Comparison of ENCODE assay signal across 18 cellular contexts in the genomic region with DNA sequence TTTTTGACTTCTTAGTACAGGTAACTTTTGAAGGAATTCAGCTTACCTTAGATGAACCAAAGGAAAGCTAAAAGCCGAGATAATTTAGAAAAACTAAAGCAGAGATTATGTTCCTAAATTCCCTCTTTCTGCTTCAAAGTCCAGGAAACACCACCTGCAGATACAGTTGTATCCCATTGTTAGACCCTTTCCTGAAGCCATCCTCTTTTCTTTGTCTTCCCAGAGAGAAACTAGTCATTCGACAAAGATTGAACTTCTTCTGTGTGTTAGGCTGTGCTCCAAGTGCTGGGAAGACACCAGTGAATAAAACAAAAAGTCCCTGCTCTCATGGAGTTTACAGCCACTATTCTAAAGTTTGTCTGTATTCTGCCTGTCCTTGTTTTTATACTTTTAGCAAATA.
"Had no signal": no experiment of that assay in that cellular context is flagged by ENCODE, and none has a peak within 500 bp of the region (broad histone marks: within the 10 kb centered on the region; RNA-seq: fewer than 3 reads in every experiment).

No MANE protein-coding gene starts in this region.

- H3K9me3 ChIP-seq: pancreas, sigmoid colon, testis had no signal

- H3K36me3 ChIP-seq: pancreas had no signal

- H3K27me3 ChIP-seq: foreskin keratinocyte, pancreas, sigmoid colon, testis had no signal

- H3K4me1 ChIP-seq: foreskin keratinocyte, testis had no signal

- H3K4me3 Mint-ChIP-seq: activated naive CD8-positive, alpha-beta T cell; naive thymus-derived CD8-positive, alpha-beta T cell; stimulated activated memory B cell treated with anti-CD40 and anti-IgM and Interleukin-4, amounts not matched to agents 10 μg/mL and 1 μg/mL and 100 μg/mL, for 72 hours; type B pancreatic cell had no signal

- H3K27me3 Mint-ChIP-seq: activated naive CD8-positive, alpha-beta T cell; naive thymus-derived CD8-positive, alpha-beta T cell; stimulated activated memory B cell treated with anti-CD40 and anti-IgM and Interleukin-4, amounts not matched to agents 10 μg/mL and 1 μg/mL and 100 μg/mL, for 72 hours; type B pancreatic cell had no signal

- H3K4me3 ChIP-seq: pancreas, sigmoid colon, testis had no signal

- H3K27ac Mint-ChIP-seq: activated naive CD8-positive, alpha-beta T cell; stimulated activated memory B cell treated with anti-CD40 and anti-IgM and Interleukin-4, amounts not matched to agents 10 μg/mL and 1 μg/mL and 100 μg/mL, for 72 hours; type B pancreatic cell had no signal

- DNase-seq: activated CD4-positive, alpha-beta T cell treated with anti-CD3 and anti-CD28 coated beads, Interleukin-2, amount 50 U/mL, for 48 hours; effector CD8-positive, alpha-beta T cell; foreskin keratinocyte; hippocampal formation; left cardiac atrium; naive thymus-derived CD8-positive, alpha-beta T cell; pancreas; sigmoid colon; stimulated activated CD4-positive, alpha-beta T cell treated with anti-CD3 and anti-CD28 coated beads, Interleukin-4, amount 100 ng/mL, for 4 hours; T-helper 1 cell; T-helper 9 cell; testis; WERI-Rb-1 had no signal

- ATAC-seq: foreskin keratinocyte; left cardiac atrium; naive thymus-derived CD8-positive, alpha-beta T cell; pancreas; SK-N-SH treated with all-trans-retinoic acid at 6 μM for 48 hours; stimulated activated memory B cell treated with anti-CD40 and anti-IgM and Interleukin-4, amounts not matched to agents 10 μg/mL and 1 μg/mL and 100 μg/mL, for 72 hours had no signal

- H3K27ac ChIP-seq: epithelial cell of prostate, foreskin keratinocyte, pancreas, sigmoid colon, testis, WERI-Rb-1 had no signal

- H3K9me3 Mint-ChIP-seq: naive thymus-derived CD8-positive, alpha-beta T cell; stimulated activated memory B cell treated with anti-CD40 and anti-IgM and Interleukin-4, amounts not matched to agents 10 μg/mL and 1 μg/mL and 100 μg/mL, for 72 hours had no signal
